ENCODE assay signal across 8 cellular contexts in the genomic region with DNA sequence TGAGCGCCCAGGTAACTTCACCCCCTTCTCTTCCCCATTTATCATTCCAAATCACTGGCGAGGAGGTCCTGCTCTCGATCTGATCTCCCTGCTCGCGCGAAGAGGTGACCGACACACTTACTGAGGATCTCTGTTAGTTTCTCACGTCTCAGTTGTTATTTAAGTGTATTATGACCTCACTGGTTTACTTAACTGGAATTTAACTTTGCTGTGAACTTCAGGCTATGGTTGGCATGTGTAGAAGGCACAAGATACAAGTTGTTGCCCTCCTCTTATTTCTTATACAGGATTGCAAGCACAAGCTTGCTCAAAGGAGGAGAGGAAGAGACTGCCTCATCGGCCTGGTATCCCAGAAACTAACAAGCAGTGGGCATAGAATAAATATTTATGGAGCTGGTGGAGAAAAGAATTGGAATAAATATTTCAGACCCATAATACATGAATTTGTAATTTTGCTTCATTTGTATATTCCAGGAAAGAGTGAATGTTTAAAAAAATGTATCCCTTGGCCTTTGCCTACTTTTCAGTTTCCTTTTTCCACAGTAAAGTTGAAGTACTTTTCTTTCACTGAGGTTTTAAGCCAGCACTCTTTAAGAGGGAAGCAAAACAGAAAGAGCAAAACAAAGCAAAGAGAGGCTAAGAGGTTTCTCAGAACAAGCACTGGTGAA. TPM values are rescaled to one million over a fixed set of nuclear protein-coding genes. Genes with fewer than 3 reads are reported as not detected.
DNase-seq lines count a peak whose midpoint lies in the region; ATAC-seq and TF ChIP-seq lines count a peak whose summit lies in the region.

No MANE protein-coding gene starts in this region.

- H3K4me3 Mint-ChIP-seq in activated CD4-positive, alpha-beta T cell treated with anti-CD3 and anti-CD28 coated beads for 36 hours = peak overlapping the region; percentile 51
- H3K4me3 Mint-ChIP-seq in activated T-helper 2 cell treated with anti-CD3 and anti-CD28 coated beads, Interferon-gamma antibody, Interleukin-2, Interleukin-4, amounts not matched to agents 10 μg/mL and 5 μg/mL and 100 μg/mL, durations not matched to agents 14 hours and 24 hours and 36 hours (ENCODE audit: low read depth) = peak overlapping the region; percentile 58

- H3K9me3 ChIP-seq in heart right ventricle (no peaks in the 10 kb centered on the region), parathyroid adenoma (ENCODE audit: control insufficient read depth, low read length) (no peaks in the 10 kb centered on the region)

- CTCF ChIA-PET in activated CD4-positive, alpha-beta T cell treated with anti-CD3 and anti-CD28 coated beads for 36 hours (lab: Charles Lee) = interaction anchor here (0.6 to 0.8 kb wide), 2 partner anchors 97 to 203 kb away, joined by 3 read pairs; no protein-coding TSS in a partner anchor

- peaks cover 45% of the 10 kb centered on the region for H3K27me3 Mint-ChIP-seq in activated CD4-positive, alpha-beta T cell treated with anti-CD3 and anti-CD28 coated beads for 36 hours
- H3K27me3 Mint-ChIP-seq in activated T-helper 2 cell treated with anti-CD3 and anti-CD28 coated beads, Interferon-gamma antibody, Interleukin-2, Interleukin-4, amounts not matched to agents 10 μg/mL and 5 μg/mL and 100 μg/mL, durations not matched to agents 14 hours and 24 hours and 36 hours (ENCODE audit: low read depth) = peaks cover 47% of the 10 kb centered on the region

- no peak overlapping the region for H3K27ac Mint-ChIP-seq in activated CD4-positive, alpha-beta T cell treated with anti-CD3 and anti-CD28 coated beads for 36 hours
- no peak overlapping the region for H3K27ac Mint-ChIP-seq in activated T-helper 2 cell treated with anti-CD3 and anti-CD28 coated beads, Interferon-gamma antibody, Interleukin-2, Interleukin-4, amounts not matched to agents 10 μg/mL and 5 μg/mL and 100 μg/mL, durations not matched to agents 14 hours and 24 hours and 36 hours

- 2 to 5% methylated on average over 9 of the region's 9 CpGs for WGBS in heart right ventricle, 2 donors

- H3K9me3 Mint-ChIP-seq in activated CD4-positive, alpha-beta T cell treated with anti-CD3 and anti-CD28 coated beads for 36 hours (ENCODE audit: low read depth) = no peaks in the 10 kb centered on the region
- no peaks in the 10 kb centered on the region for H3K9me3 Mint-ChIP-seq in activated T-helper 2 cell treated with anti-CD3 and anti-CD28 coated beads, Interferon-gamma antibody, Interleukin-2, Interleukin-4, amounts not matched to agents 10 μg/mL and 5 μg/mL and 100 μg/mL, durations not matched to agents 14 hours and 24 hours and 36 hours

- H3K4me2 ChIP-seq in parathyroid adenoma (ENCODE audit: low read length) = peak overlapping the region; percentile 78

- ATAC-seq in activated CD4-positive, alpha-beta T cell treated with anti-CD3 and anti-CD28 coated beads for 36 hours = no peak
- ATAC-seq in heart right ventricle (peak in 4 of 8 donors; percentile 17 to 28 (median 21)), HG02798 (IDR thresholded peaks at IDR 0.05; ENCODE audit: poor library complexity, unreplicated experiment) (no peak)

- peaks cover 21% of the 10 kb centered on the region for H3K4me1 Mint-ChIP-seq in activated CD4-positive, alpha-beta T cell treated with anti-CD3 and anti-CD28 coated beads for 36 hours
- H3K4me1 Mint-ChIP-seq in activated T-helper 2 cell treated with anti-CD3 and anti-CD28 coated beads, Interferon-gamma antibody, Interleukin-2, Interleukin-4, amounts not matched to agents 10 μg/mL and 5 μg/mL and 100 μg/mL, durations not matched to agents 14 hours and 24 hours and 36 hours (ENCODE audit: low read depth) = peaks cover 12% of the 10 kb centered on the region

- H3K27me3 ChIP-seq in heart right ventricle = no peaks in the 10 kb centered on the region
- H3K27me3 ChIP-seq in parathyroid adenoma (ENCODE audit: control insufficient read depth, insufficient read depth, low read length) = no peaks in the 10 kb centered on the region

- H3K4me3 ChIP-seq in heart right ventricle (peak overlapping the region; percentile 71 to 91 (median 83)), parathyroid adenoma (ENCODE audit: low read depth, low read length) (peak overlapping the region; percentile 98)

- H3K36me3 ChIP-seq in heart right ventricle (peaks cover 0 to 19% (median 0%) of the 10 kb centered on the region in 9 donors), parathyroid adenoma (ENCODE audit: control insufficient read depth, insufficient read depth, low read length) (peaks cover 13% of the 10 kb centered on the region)

- TF ChIP-seq CTCF in heart right ventricle (IDR thresholded peaks at IDR 0.05) (no peak), parathyroid adenoma (IDR thresholded peaks at IDR 0.05) (no peak)

- H3K36me3 Mint-ChIP-seq in activated CD4-positive, alpha-beta T cell treated with anti-CD3 and anti-CD28 coated beads for 36 hours (ENCODE audit: low read depth) = no peaks in the 10 kb centered on the region
- H3K36me3 Mint-ChIP-seq in activated T-helper 2 cell treated with anti-CD3 and anti-CD28 coated beads, Interferon-gamma antibody, Interleukin-2, Interleukin-4, amounts not matched to agents 10 μg/mL and 5 μg/mL and 100 μg/mL, durations not matched to agents 14 hours and 24 hours and 36 hours (ENCODE audit: low read depth) = no peaks in the 10 kb centered on the region

- POLR2A ChIA-PET in activated CD4-positive, alpha-beta T cell treated with anti-CD3 and anti-CD28 coated beads for 36 hours (lab: Charles Lee) = no interaction called here

- peaks cover 52% of the 10 kb centered on the region for H3K79me2 ChIP-seq in parathyroid adenoma

- peak overlapping the region; percentile 70 for H2AFZ ChIP-seq in parathyroid adenoma

- peaks cover 0 to 53% (median 42%) of the 10 kb centered on the region in 9 donors for H3K4me1 ChIP-seq in heart right ventricle
- peaks cover 21% of the 10 kb centered on the region for H3K4me1 ChIP-seq in parathyroid adenoma

- H3K27ac ChIP-seq in heart right ventricle (peak overlapping the region; percentile 83 to 96 (median 93)), parathyroid adenoma (peak overlapping the region; percentile 94)

- intact Hi-C loops in activated CD4-positive, alpha-beta T cell treated with anti-CD3 and anti-CD28 coated beads for 36 hours (cut with DNase I, micrococcal nuclease) = loop anchor here in 1 of 2 experiments (5.0 kb wide), 1 partner anchor 149 kb away; no protein-coding TSS in a partner anchor
- intact Hi-C loops in activated T-helper 2 cell treated with anti-CD3 and anti-CD28 coated beads, Interferon-gamma antibody, Interleukin-2, Interleukin-4, amounts not matched to agents 10 μg/mL and 5 μg/mL and 100 μg/mL, durations not matched to agents 14 hours and 24 hours and 36 hours (cut with micrococcal nuclease) = no loop called here
- intact Hi-C loops in heart right ventricle (cut with DNase I) = loop anchor here in 8 of 10 donors (1.0 to 10.0 kb wide), 8 partner anchors 39 to 244 kb away; no protein-coding TSS in a partner anchor

- no peak for DNase-seq in activated CD4-positive, alpha-beta T cell treated with anti-CD3 and anti-CD28 coated beads for 36 hours
- no peak for DNase-seq in activated CD4-positive, alpha-beta T cell treated with anti-CD3 and anti-CD28 coated beads, Interleukin-2, amount 50 U/mL, for 48 hours
- no peak for DNase-seq in activated T-helper 2 cell treated with anti-CD3 and anti-CD28 coated beads, Interferon-gamma antibody, Interleukin-2, Interleukin-4, amounts not matched to agents 10 μg/mL and 5 μg/mL and 100 μg/mL, durations not matched to agents 14 hours and 24 hours and 36 hours (ENCODE audit: low spot score)
- DNase-seq in heart right ventricle = no peak
- no peak for DNase-seq in AML-193 (lab: John Stamatoyannopoulos, UW)
- DNase-seq in middle frontal gyrus (ENCODE audit: extremely low spot score, low spot score) = no peak

- peak overlapping the region; percentile 85 for H3K9ac ChIP-seq in parathyroid adenoma

RNA-seq across cellular contexts. Expression of a gene that starts 1.3 kb away (rescaled TPM):
- total RNA-seq in activated CD4-positive, alpha-beta T cell treated with anti-CD3 and anti-CD28 coated beads for 36 hours = 1 to 10 TPM; 1.7 to 2.4 TPM
- 2.2 and 3.1 TPM in 2 replicates for total RNA-seq in activated T-helper 2 cell treated with anti-CD3 and anti-CD28 coated beads, Interferon-gamma antibody, Interleukin-2, Interleukin-4, amounts not matched to agents 10 μg/mL and 5 μg/mL and 100 μg/mL, durations not matched to agents 14 hours and 24 hours and 36 hours
- 10 to 100 TPM in 9 of 10 donors, 1 to 10 TPM in 1; 8.4 to 26.9 (median 14.9) TPM for total RNA-seq in heart right ventricle
- 1 to 10 TPM; 2.1 to 4.8 TPM for polyA plus RNA-seq in heart right ventricle
